ENCODE assay signal across 2 cellular contexts in the genomic region with DNA sequence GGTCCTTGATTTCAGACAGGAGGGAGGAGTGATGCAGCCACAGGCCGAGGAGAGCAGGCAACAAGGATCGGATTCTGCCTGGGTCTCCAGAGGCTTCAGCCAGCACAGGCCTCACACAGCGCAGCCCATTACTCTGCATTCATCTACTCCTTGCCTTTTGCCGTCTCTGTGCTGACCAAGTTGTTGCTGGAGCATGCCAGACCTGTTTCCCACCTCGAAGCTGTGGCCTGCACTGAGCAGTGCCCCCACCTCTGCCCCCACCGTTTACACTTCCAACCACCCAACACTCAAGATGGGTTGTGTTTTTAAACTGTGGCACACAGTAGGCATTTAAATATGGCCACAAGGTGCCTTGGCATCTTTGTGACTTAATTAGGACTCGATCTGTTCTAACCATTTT.
TF ChIP-seq lines count a peak whose summit lies in the region.

No MANE protein-coding gene starts in this region.

TF ChIP-seq in IMR-90, 13 proteins besides CTCF, POLR2A, EP300 and RAD21:
- TF ChIP-seq BHLHE40 (IDR thresholded peaks at IDR 0.05; ENCODE audit: low read depth, low read length) (no peak), ELK1 (IDR thresholded peaks at IDR 0.05; ENCODE audit: borderline replicate concordance, low read depth, low read length) (no peak)

TF ChIP-seq in WTC11, 78 proteins besides CTCF, POLR2A, EP300 and RAD21:
- TF ChIP-seq GABPB1 (CRISPR knock-in tag; IDR thresholded peaks at IDR 0.05) (no peak), NR1H2 (CRISPR knock-in tag; IDR thresholded peaks at IDR 0.05) (no peak), AFF4 (CRISPR knock-in tag; IDR thresholded peaks at IDR 0.05; ENCODE audit: borderline replicate concordance) (no peak), ZNF532 (CRISPR knock-in tag; IDR thresholded peaks at IDR 0.05; ENCODE audit: borderline replicate concordance) (no peak), CREM (CRISPR knock-in tag; IDR thresholded peaks at IDR 0.05) (no peak), ATF1 (CRISPR knock-in tag; IDR thresholded peaks at IDR 0.05) (no peak), PRDM15 (CRISPR knock-in tag; IDR thresholded peaks at IDR 0.05) (no peak)
- TF ChIP-seq, protein P1, sequence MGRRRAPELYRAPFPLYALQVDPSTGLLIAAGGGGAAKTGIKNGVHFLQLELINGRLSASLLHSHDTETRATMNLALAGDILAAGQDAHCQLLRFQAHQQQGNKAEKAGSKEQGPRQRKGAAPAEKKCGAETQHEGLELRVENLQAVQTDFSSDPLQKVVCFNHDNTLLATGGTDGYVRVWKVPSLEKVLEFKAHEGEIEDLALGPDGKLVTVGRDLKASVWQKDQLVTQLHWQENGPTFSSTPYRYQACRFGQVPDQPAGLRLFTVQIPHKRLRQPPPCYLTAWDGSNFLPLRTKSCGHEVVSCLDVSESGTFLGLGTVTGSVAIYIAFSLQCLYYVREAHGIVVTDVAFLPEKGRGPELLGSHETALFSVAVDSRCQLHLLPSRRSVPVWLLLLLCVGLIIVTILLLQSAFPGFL (CRISPR knock-in tag; IDR thresholded peaks at IDR 0.05; ENCODE audit: borderline replicate concordance): no peak
